Comparison of ENCODE assay signal across 1 cellular context in the genomic region with DNA sequence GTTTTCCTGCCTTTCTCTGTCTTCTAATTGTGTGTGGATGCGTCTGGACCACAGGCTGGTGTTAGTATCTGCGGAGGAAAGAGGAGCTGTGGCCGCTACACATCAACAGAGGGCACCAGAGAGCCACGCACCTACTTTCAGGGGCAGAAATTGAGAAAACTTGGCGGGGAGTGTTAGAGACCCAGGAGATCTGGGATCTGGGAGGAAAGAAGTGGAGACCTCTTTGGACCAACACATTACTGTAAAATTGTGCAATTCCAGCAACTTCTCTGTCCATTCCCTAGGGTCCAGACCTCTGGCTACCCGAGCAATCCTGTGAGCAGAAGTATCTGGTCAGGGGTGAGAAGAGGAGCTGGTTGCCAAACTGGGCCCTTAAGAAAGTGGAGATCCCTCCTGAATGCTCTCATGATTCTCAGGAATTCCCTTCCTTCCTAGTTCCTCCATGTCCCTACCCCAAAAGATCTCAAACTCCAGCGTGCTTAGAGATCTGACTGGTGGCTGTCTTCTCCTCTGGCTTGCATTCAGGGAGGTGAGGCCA.
A peak's percentile ranks its signal among the peaks of the same experiment; 100 is the strongest.
TF ChIP-seq lines count a peak whose summit lies in the region.

No MANE protein-coding gene starts in this region.

TF ChIP-seq in HEK293, 187 proteins besides CTCF, POLR2A, EP300 and RAD21 (continued from another document):
- TF ChIP-seq, protein P1, sequence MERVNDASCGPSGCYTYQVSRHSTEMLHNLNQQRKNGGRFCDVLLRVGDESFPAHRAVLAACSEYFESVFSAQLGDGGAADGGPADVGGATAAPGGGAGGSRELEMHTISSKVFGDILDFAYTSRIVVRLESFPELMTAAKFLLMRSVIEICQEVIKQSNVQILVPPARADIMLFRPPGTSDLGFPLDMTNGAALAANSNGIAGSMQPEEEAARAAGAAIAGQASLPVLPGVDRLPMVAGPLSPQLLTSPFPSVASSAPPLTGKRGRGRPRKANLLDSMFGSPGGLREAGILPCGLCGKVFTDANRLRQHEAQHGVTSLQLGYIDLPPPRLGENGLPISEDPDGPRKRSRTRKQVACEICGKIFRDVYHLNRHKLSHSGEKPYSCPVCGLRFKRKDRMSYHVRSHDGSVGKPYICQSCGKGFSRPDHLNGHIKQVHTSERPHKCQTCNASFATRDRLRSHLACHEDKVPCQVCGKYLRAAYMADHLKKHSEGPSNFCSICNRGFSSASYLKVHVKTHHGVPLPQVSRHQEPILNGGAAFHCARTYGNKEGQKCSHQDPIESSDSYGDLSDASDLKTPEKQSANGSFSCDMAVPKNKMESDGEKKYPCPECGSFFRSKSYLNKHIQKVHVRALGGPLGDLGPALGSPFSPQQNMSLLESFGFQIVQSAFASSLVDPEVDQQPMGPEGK (tag by site-specific recombination; IDR thresholded peaks at IDR 0.05), result no peak; the same call in 1 of the 2 replicates
- no peak for TF ChIP-seq HOXC10 (CRISPR knock-in tag; IDR thresholded peaks at IDR 0.05)
- peak; percentile 94 for TF ChIP-seq ZNF654 (tag by site-specific recombination; IDR thresholded peaks at IDR 0.05; ENCODE audit: low read depth)
- TF ChIP-seq, protein P2, sequence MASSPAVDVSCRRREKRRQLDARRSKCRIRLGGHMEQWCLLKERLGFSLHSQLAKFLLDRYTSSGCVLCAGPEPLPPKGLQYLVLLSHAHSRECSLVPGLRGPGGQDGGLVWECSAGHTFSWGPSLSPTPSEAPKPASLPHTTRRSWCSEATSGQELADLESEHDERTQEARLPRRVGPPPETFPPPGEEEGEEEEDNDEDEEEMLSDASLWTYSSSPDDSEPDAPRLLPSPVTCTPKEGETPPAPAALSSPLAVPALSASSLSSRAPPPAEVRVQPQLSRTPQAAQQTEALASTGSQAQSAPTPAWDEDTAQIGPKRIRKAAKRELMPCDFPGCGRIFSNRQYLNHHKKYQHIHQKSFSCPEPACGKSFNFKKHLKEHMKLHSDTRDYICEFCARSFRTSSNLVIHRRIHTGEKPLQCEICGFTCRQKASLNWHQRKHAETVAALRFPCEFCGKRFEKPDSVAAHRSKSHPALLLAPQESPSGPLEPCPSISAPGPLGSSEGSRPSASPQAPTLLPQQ (tag by site-specific recombination; IDR thresholded peaks at IDR 0.05), result no peak
- 0 out of 2 replicates have a peak, but pooled peaks have one; percentile 19 for TF ChIP-seq ZNF677 (tag by site-specific recombination; IDR thresholded peaks at IDR 0.05)
- 0 out of 2 replicates have a peak, but pooled peaks have one; percentile 32 for TF ChIP-seq ZNF2 (tag by site-specific recombination; IDR thresholded peaks at IDR 0.05)
- TF ChIP-seq ZBTB48 (tag by site-specific recombination; IDR thresholded peaks at IDR 0.05), result peak; percentile 19; the same call in 1 of the 2 replicates
- no peak for TF ChIP-seq BCL11B (tag by site-specific recombination; IDR thresholded peaks at IDR 0.05; ENCODE audit: low read depth)
- no peak for TF ChIP-seq ZNF391 (tag by site-specific recombination; IDR thresholded peaks at IDR 0.05; ENCODE audit: borderline replicate concordance, low read depth)
- TF ChIP-seq, protein P3, sequence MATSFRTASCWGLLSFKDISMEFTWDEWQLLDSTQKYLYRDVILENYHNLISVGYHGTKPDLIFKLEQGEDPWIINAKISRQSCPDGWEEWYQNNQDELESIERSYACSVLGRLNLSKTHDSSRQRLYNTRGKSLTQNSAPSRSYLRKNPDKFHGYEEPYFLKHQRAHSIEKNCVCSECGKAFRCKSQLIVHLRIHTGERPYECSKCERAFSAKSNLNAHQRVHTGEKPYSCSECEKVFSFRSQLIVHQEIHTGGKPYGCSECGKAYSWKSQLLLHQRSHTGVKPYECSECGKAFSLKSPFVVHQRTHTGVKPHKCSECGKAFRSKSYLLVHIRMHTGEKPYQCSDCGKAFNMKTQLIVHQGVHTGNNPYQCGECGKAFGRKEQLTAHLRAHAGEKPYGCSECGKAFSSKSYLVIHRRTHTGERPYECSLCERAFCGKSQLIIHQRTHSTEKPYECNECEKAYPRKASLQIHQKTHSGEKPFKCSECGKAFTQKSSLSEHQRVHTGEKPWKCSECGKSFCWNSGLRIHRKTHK (tag by site-specific recombination; IDR thresholded peaks at IDR 0.05), result no peak
- TF ChIP-seq ZNF585B (tag by site-specific recombination; IDR thresholded peaks at IDR 0.05), result no peak
- no peak for TF ChIP-seq ZNF768 (tag by site-specific recombination; IDR thresholded peaks at IDR 0.05)
- TF ChIP-seq ZBTB17 (tag by site-specific recombination; IDR thresholded peaks at IDR 0.05), result peak; percentile 47
- TF ChIP-seq, protein P4, sequence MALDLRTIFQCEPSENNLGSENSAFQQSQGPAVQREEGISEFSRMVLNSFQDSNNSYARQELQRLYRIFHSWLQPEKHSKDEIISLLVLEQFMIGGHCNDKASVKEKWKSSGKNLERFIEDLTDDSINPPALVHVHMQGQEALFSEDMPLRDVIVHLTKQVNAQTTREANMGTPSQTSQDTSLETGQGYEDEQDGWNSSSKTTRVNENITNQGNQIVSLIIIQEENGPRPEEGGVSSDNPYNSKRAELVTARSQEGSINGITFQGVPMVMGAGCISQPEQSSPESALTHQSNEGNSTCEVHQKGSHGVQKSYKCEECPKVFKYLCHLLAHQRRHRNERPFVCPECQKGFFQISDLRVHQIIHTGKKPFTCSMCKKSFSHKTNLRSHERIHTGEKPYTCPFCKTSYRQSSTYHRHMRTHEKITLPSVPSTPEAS (tag by site-specific recombination; IDR thresholded peaks at IDR 0.05), result peak; percentile 20; the same call in 1 of the 2 replicates
- TF ChIP-seq, protein P5, sequence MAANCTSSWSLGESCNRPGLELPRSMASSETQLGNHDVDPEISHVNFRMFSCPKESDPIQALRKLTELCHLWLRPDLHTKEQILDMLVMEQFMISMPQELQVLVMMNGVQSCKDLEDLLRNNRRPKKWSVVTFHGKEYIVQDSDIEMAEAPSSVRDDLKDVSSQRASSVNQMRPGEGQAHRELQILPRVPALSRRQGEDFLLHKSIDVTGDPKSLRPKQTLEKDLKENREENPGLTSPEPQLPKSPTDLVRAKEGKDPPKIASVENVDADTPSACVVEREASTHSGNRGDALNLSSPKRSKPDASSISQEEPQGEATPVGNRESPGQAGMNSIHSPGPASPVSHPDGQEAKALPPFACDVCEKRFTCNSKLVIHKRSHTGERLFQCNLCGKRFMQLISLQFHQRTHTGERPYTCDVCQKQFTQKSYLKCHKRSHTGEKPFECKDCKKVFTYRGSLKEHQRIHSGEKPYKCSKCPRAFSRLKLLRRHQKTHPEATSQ (tag by site-specific recombination; IDR thresholded peaks at IDR 0.05), result no peak
- TF ChIP-seq ZNF24 (tag by site-specific recombination; IDR thresholded peaks at IDR 0.05), result no peak
- TF ChIP-seq ZNF561 (tag by site-specific recombination; IDR thresholded peaks at IDR 0.05; ENCODE audit: borderline replicate concordance), result no peak
